In the genomic region with DNA sequence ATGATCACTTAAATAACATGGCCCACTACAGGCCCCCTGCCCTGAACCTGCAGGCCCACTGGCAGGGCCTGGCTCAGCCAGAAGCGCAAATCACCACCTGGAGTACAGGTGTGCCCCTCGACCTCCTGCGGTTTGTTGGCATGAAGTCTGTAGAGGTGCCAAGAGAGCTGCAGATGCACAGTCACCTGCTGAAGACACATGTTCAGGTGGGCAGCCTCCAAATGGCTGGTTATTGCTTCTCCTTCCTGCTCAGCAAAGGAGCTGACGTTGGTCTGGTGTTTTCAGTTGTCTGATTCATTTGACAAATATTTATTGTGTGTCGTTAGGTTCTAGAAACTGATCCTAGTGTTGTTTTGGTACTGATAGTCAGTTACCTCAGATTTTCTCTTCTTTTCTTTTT, we compare ENCODE assay signal across 1 cellular context.
TF ChIP-seq lines count a peak whose summit lies in the region.

No MANE protein-coding gene starts in this region.

TF ChIP-seq in IMR-90, 13 proteins besides CTCF, POLR2A, EP300 and RAD21 (continued from another document):
- TF ChIP-seq, protein P1, sequence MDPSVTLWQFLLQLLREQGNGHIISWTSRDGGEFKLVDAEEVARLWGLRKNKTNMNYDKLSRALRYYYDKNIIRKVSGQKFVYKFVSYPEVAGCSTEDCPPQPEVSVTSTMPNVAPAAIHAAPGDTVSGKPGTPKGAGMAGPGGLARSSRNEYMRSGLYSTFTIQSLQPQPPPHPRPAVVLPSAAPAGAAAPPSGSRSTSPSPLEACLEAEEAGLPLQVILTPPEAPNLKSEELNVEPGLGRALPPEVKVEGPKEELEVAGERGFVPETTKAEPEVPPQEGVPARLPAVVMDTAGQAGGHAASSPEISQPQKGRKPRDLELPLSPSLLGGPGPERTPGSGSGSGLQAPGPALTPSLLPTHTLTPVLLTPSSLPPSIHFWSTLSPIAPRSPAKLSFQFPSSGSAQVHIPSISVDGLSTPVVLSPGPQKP (IDR thresholded peaks at IDR 0.05; ENCODE audit: borderline replicate concordance, low read depth, low read length): no peak
